8 cellular contexts compared by ENCODE assay signal in the genomic region with DNA sequence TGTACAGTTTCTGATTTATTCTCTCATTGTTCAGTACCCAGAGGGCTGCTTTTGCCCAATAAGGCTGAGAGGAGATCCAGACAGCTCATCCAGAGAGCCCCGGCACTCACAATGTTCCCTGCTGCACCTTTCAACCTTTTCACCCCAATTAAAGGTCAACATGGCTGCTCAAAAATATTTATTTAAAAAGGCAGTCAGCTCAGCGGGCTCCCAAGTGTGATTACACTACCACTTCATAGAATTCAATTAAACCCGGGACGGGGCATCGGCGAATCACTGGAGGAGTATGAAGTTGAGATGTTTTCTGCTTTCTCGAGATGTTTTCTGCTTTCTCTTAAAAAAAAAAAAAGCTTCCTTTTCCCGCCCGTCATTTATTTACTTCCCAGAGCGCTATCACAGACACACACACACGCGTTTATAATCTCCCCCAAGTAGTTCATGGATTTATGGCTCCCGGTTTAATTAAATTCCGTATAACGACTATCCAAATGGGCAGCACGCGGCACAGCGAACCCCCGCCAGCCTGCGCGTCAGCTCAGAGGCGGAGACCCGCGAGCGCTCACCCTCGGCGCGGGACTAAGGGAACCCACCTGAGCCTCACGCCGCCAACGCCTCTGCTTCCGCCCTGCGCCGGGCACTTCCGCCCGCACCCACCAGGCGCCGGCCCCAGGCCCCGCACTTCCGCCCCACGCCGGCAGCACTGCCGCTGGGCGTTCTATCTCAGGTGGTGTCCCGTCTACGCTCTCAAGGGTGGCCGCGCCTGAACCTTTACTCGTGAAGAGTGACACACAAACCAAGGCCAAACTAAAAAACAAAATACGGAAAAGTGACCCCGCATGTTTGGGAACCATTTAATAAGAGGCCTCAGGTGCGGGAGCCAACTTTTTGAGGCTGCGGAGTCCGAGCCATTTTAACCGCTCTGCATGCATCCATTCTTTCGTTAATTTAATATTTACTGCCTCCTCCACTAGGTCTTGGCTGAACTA. TPM values are rescaled to one million over a fixed set of nuclear protein-coding genes. Genes with fewer than 3 reads are reported as not detected.
DNase-seq lines count a peak whose midpoint lies in the region; ATAC-seq and TF ChIP-seq lines count a peak whose summit lies in the region.

Gene C5orf63 (minus strand): TSS at position 642 of the 986 bp plus-strand sequence. CDS start 14,507 bp downstream, outside the sequence.

- peak; percentile 99 for ATAC-seq in HG02973 (IDR thresholded peaks at IDR 0.05; ENCODE audit: unreplicated experiment)

- peak within 1 kb of the TSS; percentile 86 for H3K27ac Mint-ChIP-seq in neural crest cell (ENCODE audit: unreplicated experiment)

- peaks cover 5% of the 10 kb centered on the region for H3K4me1 ChIP-seq in suprapubic skin

- H3K4me3 Mint-ChIP-seq in neural crest cell = peak within 1 kb of the TSS; percentile 69

- TF ChIP-seq CTCF in epithelial cell of proximal tubule (conservative IDR thresholded peaks at IDR 0.05; ENCODE audit: low read depth, low read length) (peak; percentile 4), neural crest cell (conservative IDR thresholded peaks at IDR 0.05) (peak; percentile 35), suprapubic skin (IDR thresholded peaks at IDR 0.05) (peak in 1 of 2 donors; percentile 38)

- H3K27me3 Mint-ChIP-seq in neural crest cell (ENCODE audit: low read depth) = no peaks in the 10 kb centered on the region

- WGBS in suprapubic skin = 58% methylated on average over 56 of the region's 56 CpGs

- H3K4me3 ChIP-seq in epithelial cell of proximal tubule (ENCODE audit: low read depth, low read length) (peak within 1 kb of the TSS; percentile 67), suprapubic skin (peak within 1 kb of the TSS; percentile 64)

- DNase-seq in NCI-H1436 (lab: John Stamatoyannopoulos, UW) (peak; percentile 18), NCI-H1436 treated with DMSO at 0.1 percent for 48 hours (lab: John Stamatoyannopoulos, UW) (no peak), NCI-H774 (lab: John Stamatoyannopoulos, UW) (peak; percentile 80), epithelial cell of proximal tubule (ENCODE audit: low read depth) (no peak), neural crest cell (ENCODE audit: low read depth, low spot score) (no peak), suprapubic skin (ENCODE audit: low spot score in 2 of 2) (peak; percentile 63 to 83)
- peak; percentile 64 for DNase-seq in activated CD8-positive, alpha-beta memory T cell treated with anti-CD3 and anti-CD28 coated beads, Interleukin-2, amount 50 U/mL, for 4 hours

- TF ChIP-seq POLR2A in suprapubic skin (IDR thresholded peaks at IDR 0.05) = no peak

- H3K36me3 Mint-ChIP-seq in neural crest cell (ENCODE audit: low read depth) = no peaks in the 10 kb centered on the region

- H3K9me3 Mint-ChIP-seq in neural crest cell = no peaks in the 10 kb centered on the region

- no peaks in the 10 kb centered on the region for H3K36me3 ChIP-seq in suprapubic skin

- H3K27me3 ChIP-seq in suprapubic skin = no peaks in the 10 kb centered on the region

- H3K4me1 Mint-ChIP-seq in neural crest cell = peaks cover 15% of the 10 kb centered on the region

- no peaks in the 10 kb centered on the region for H3K9me3 ChIP-seq in suprapubic skin

- no peak within 1 kb of the TSS for H3K27ac ChIP-seq in suprapubic skin

- no peak for TF ChIP-seq EP300 in suprapubic skin (IDR thresholded peaks at IDR 0.05)

RNA-seq across cellular contexts. Expression of gene C5orf63, which starts in this region (rescaled TPM):
- total RNA-seq in epithelial cell of proximal tubule (4.6 and 11.9 TPM in 2 replicates), neural crest cell (2.3 and 3.0 TPM in 2 replicates), suprapubic skin (1 to 10 TPM in 3 of 4 donors, under 1 TPM in 1; 0.98 to 9.5 (median 2.0) TPM)

Comparison
In these comparisons a context has a peak if more than half of its experiments do, and no peak if none do; other contexts are left out.
1. DNase-seq: peak in NCI-H1436 (single experiment), NCI-H774 (single experiment), activated CD8-positive, alpha-beta memory T cell treated with anti-CD3 and anti-CD28 coated beads, Interleukin-2, amount 50 U/mL, for 4 hours (single experiment) and suprapubic skin (2 of 2); none in NCI-H1436 treated with DMSO at 0.1 percent for 48 hours (single experiment), epithelial cell of proximal tubule (single experiment) and neural crest cell (single experiment).